Comparison of ENCODE assay signal across 1 cellular context in the genomic region with DNA sequence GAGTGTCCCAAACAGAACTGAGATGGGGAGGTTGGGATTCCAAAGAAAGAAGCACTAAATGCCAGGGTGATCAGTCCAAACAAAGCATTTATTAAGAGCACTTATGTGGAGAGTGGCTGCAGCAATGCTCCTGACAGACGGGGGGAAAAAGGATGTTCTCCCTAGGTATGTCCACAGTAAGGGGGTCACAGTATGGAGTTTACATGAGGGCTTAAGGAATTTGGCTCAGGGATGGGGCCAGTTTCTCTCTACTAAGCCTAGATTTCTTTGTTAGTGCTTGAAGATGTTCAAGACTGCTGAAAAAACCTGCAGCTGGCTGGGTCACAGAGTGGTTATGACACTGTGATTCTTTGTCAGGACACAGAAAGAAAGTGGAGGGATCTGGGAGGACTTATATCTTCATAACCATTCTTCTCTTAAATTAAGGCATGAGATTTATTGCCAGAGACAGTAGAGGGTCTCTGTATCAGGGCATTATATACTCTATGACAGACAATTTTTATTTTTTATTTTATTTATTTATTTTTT.
TF ChIP-seq lines count a peak whose summit lies in the region.

No MANE protein-coding gene starts in this region.

TF ChIP-seq in H1, 55 proteins besides CTCF, POLR2A, EP300 and RAD21:
- TF ChIP-seq SP4 (IDR thresholded peaks at IDR 0.05; ENCODE audit: low read length) (no peak), CBX5 (IDR thresholded peaks at IDR 0.05; ENCODE audit: low read depth, low read length) (no peak), SIRT6 (IDR thresholded peaks at IDR 0.05; ENCODE audit: low read length) (no peak)
